In genomic region chr6:14310955-14311354, GRCh38 we compare ENCODE assay signal across 1 cellular context.
TF ChIP-seq lines count a peak whose summit lies in the region.

No MANE protein-coding gene starts in this region.

TF ChIP-seq in K562, 482 proteins besides CTCF, POLR2A, EP300 and RAD21 (continued from another document):
- TF ChIP-seq MYBL2 (IDR thresholded peaks at IDR 0.05; ENCODE audit: low read depth) (no peak), MYBL2 (CRISPR knock-in tag; IDR thresholded peaks at IDR 0.05; ENCODE audit: borderline replicate concordance) (no peak), CEBPB (tag; IDR thresholded peaks at IDR 0.05) (peak; percentile 87), ZNF24 (IDR thresholded peaks at IDR 0.05) (no peak), MGA (IDR thresholded peaks at IDR 0.05) (no peak), TRIM24 (IDR thresholded peaks at IDR 0.05) (peak in 1 of 2 experiments; percentile 30; a peak in 1 of 4 replicates), HDAC1 (IDR thresholded peaks at IDR 0.05) (no peak), ZNF668 (CRISPR knock-in tag; IDR thresholded peaks at IDR 0.05) (no peak), TAF15 (IDR thresholded peaks at IDR 0.05; ENCODE audit: low read depth, low read length) (no peak), ZNF263 (CRISPR knock-in tag; IDR thresholded peaks at IDR 0.05; ENCODE audit: borderline replicate concordance) (no peak), CHD7 (IDR thresholded peaks at IDR 0.05; ENCODE audit: low read depth, low read length) (no peak), GABPB2 (CRISPR knock-in tag; conservative IDR thresholded peaks at IDR 0.05) (no peak), EWSR1 (IDR thresholded peaks at IDR 0.05; ENCODE audit: borderline replicate concordance, low read depth, partially characterized antibody) (no peak), CBFB (CRISPR knock-in tag; IDR thresholded peaks at IDR 0.05) (no peak), SMARCA5 (IDR thresholded peaks at IDR 0.05) (no peak), ZC3H4 (CRISPR knock-in tag; IDR thresholded peaks at IDR 0.05; ENCODE audit: borderline replicate concordance) (no peak), CTBP1 (IDR thresholded peaks at IDR 0.05; ENCODE audit: borderline replicate concordance) (no peak), SMARCC2 (IDR thresholded peaks at IDR 0.05; ENCODE audit: low read depth) (no peak), EZH2 (IDR thresholded peaks at IDR 0.05; ENCODE audit: borderline replicate concordance, low read depth, low read length) (no peak), MAFG (tag; conservative IDR thresholded peaks at IDR 0.05) (peak; percentile 63; the same call in 1 of the 2 replicates), CEBPG (CRISPR knock-in tag; IDR thresholded peaks at IDR 0.05) (no peak), CEBPG (tag; conservative IDR thresholded peaks at IDR 0.05 in 1 of 2, IDR thresholded peaks at IDR 0.05 in 1 of 2) (peak; percentile 27 to 86; a peak in 3 of 4 replicates), KLF6 (CRISPR knock-in tag; IDR thresholded peaks at IDR 0.05; ENCODE audit: borderline replicate concordance) (no peak), ZNF717 (CRISPR knock-in tag; IDR thresholded peaks at IDR 0.05) (no peak), HDAC8 (tag; IDR thresholded peaks at IDR 0.05) (no peak), FOSL1 (tag; conservative IDR thresholded peaks at IDR 0.05) (peak; percentile 30; the same call in 1 of the 2 replicates), GTF2B (IDR thresholded peaks at IDR 0.05; ENCODE audit: extremely low read depth, insufficient read length) (no peak), PCBP2 (IDR thresholded peaks at IDR 0.05; ENCODE audit: low read depth, low read length, poor library complexity, severe bottlenecking) (no peak), NR1H2 (CRISPR knock-in tag; IDR thresholded peaks at IDR 0.05) (no peak)
TF ChIP-seq in K562: peak in this region for 5.
